1 cellular context compared by ENCODE assay signal in the genomic region with DNA sequence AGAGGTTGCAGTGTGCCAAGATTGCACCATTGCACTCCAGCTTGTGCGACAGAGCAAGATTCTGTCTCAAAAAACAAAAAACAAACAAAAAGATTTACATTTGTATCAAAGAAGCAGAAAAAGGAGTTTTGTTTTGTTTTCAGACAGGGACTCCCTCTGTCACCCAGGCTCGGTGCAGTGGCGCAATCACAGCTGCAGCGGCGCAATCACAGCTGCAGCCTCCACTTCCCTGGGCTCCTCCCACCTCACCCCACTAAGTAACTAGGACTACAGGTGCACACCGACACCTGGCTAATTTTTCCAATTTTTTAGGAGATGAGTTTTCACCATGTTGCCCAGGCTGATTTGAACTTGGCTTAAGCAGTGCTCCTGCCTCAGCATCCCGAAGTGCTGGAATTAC.
TF ChIP-seq lines count a peak whose summit lies in the region.

No MANE protein-coding gene starts in this region.

TF ChIP-seq in IMR-90, 13 proteins besides CTCF, POLR2A, EP300 and RAD21:
- TF ChIP-seq CEBPB (IDR thresholded peaks at IDR 0.05; ENCODE audit: low read depth, low read length) (peak; percentile 37), CHD1 (IDR thresholded peaks at IDR 0.05; ENCODE audit: low read depth, low read length) (no peak), BHLHE40 (IDR thresholded peaks at IDR 0.05; ENCODE audit: low read depth, low read length) (no peak)
